ENCODE assay signal across 18 cellular contexts in the genomic region with DNA sequence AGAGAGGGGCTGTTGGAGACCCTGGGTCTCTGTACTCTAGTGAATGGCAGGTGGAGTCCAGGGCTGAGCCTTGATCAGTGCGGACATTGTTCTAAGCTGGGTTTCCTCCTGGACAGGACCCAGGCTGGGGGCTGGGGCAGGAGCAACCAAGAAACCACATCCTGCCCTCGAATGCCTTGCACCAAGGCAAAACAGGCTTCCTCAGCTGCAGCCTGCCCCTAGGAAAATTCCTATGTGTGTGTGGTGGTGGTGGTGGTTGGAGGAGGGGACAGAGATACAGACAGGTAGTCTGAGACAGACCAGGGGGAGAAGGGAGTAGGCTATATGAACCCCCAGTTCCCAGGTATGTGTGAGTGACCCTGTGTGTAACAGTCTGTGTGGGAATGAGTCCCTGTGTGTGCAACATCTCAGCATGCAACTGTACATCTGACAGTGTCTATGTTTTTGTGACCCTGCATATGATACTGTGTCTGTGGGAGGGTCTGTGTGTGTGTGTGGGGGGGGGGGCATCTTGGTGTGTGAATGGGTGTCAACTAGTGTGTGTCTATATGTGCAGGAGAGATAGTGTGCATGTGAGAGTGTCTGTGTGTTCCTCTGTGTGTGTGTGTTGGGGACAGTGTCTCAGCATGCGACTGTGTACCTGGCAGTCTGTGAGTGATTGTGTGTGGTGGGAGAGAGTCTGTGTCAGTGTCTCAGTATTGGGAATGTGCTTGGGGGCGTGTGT. TPM values are rescaled to one million over a fixed set of nuclear protein-coding genes. Genes with fewer than 3 reads are reported as not detected.
A peak's percentile ranks its signal among the peaks of the same experiment; 100 is the strongest.
DNase-seq lines count a peak whose midpoint lies in the region; ATAC-seq and TF ChIP-seq lines count a peak whose summit lies in the region.
"Had no signal": no experiment of that assay in that cellular context is flagged by ENCODE, and none has a peak within 500 bp of the region (broad histone marks: within the 10 kb centered on the region; RNA-seq: fewer than 3 reads in every experiment).

No MANE protein-coding gene starts in this region.

- H3K9me3 Mint-ChIP-seq in activated naive CD8-positive, alpha-beta T cell treated with anti-CD3 and anti-CD28 coated beads, Interleukin-2, amount 10 ng/mL, durations not matched to agents 7 days and 5 days: no peaks in the 10 kb centered on the region
- H3K9me3 Mint-ChIP-seq in natural killer cell: no peaks in the 10 kb centered on the region
- H3K9me3 Mint-ChIP-seq: CD4-positive, alpha-beta memory T cell; nephron progenitor cell had no signal

- H3K27me3 Mint-ChIP-seq in activated naive CD8-positive, alpha-beta T cell treated with anti-CD3 and anti-CD28 coated beads, Interleukin-2, amount 10 ng/mL, durations not matched to agents 7 days and 5 days: peaks cover 46% of the 10 kb centered on the region
- peaks cover 0 to 5% of the 10 kb centered on the region in 2 donors for H3K27me3 Mint-ChIP-seq in natural killer cell (ENCODE audit: low read depth in 2 of 2)

- POLR2A ChIA-PET in activated naive CD8-positive, alpha-beta T cell treated with anti-CD3 and anti-CD28 coated beads, Interleukin-2, amount 10 ng/mL, durations not matched to agents 7 days and 5 days (lab: Charles Lee): no interaction called here

- TF ChIP-seq CTCF in natural killer cell (IDR thresholded peaks at IDR 0.05): no peak

- H3K4me3 ChIP-seq in Jurkat, Clone E6-1 (ENCODE audit: low read length): no peak overlapping the region
- H3K4me3 ChIP-seq: SJCRH30 had no signal

- H3K4me3 Mint-ChIP-seq in activated naive CD8-positive, alpha-beta T cell treated with anti-CD3 and anti-CD28 coated beads, Interleukin-2, amount 10 ng/mL, durations not matched to agents 7 days and 5 days: no peak overlapping the region
- H3K4me3 Mint-ChIP-seq in natural killer cell: peak overlapping the region; percentile 81
- H3K4me3 Mint-ChIP-seq: nephron progenitor cell had no signal

- intact Hi-C loops in natural killer cell (cut with micrococcal nuclease): no loop called here

- H3K4me1 Mint-ChIP-seq in activated naive CD8-positive, alpha-beta T cell treated with anti-CD3 and anti-CD28 coated beads, Interleukin-2, amount 10 ng/mL, durations not matched to agents 7 days and 5 days: peaks cover 13% of the 10 kb centered on the region
- peaks cover 47 to 51% of the 10 kb centered on the region in 2 donors for H3K4me1 Mint-ChIP-seq in natural killer cell

- H3K36me3 Mint-ChIP-seq in activated naive CD8-positive, alpha-beta T cell treated with anti-CD3 and anti-CD28 coated beads, Interleukin-2, amount 10 ng/mL, durations not matched to agents 7 days and 5 days: no peaks in the 10 kb centered on the region
- no peaks in the 10 kb centered on the region for H3K36me3 Mint-ChIP-seq in natural killer cell
- H3K36me3 Mint-ChIP-seq: CD4-positive, alpha-beta memory T cell had no signal

- peak; percentile 65 for DNase-seq in Daoy (ENCODE audit: low read depth)
- DNase-seq in Jurkat, Clone E6-1 (ENCODE audit: low read depth, low spot score): peak; percentile 7
- DNase-seq in activated naive CD8-positive, alpha-beta T cell treated with anti-CD3 and anti-CD28 coated beads, Interleukin-2, amount 10 ng/mL, durations not matched to agents 7 days and 5 days: peak; percentile 39
- no peak for DNase-seq in natural killer cell
- DNase-seq in ecto neural progenitor cell (ENCODE audit: low spot score): no peak
- DNase-seq in NCI-H2107 (lab: John Stamatoyannopoulos, UW): no peak
- no peak for DNase-seq in NCI-H1092 treated with DMSO at 0.1 percent for 48 hours (lab: John Stamatoyannopoulos, UW)
- DNase-seq: activated CD4-positive, alpha-beta T cell treated with anti-CD3 and anti-CD28 coated beads, Interleukin-2, amount 50 U/mL, for 1 hour; amygdala; CD4-positive, alpha-beta memory T cell; HCEC 1CT; NCI-H2171 treated with DMSO at 0.1 percent for 48 hours; nephron progenitor cell; stimulated activated CD4-positive, alpha-beta T cell treated with anti-CD3 and anti-CD28 coated beads, Interleukin-15, amount 100 ng/mL, for 24 hours; T1000 had no signal

- H3K27ac Mint-ChIP-seq in activated naive CD8-positive, alpha-beta T cell treated with anti-CD3 and anti-CD28 coated beads, Interleukin-2, amount 10 ng/mL, durations not matched to agents 7 days and 5 days: peak overlapping the region; percentile 75
- peak overlapping the region; percentile 83 to 87 for H3K27ac Mint-ChIP-seq in natural killer cell
- H3K27ac Mint-ChIP-seq: nephron progenitor cell had no signal

- peak; percentile 20 for ATAC-seq in activated naive CD8-positive, alpha-beta T cell treated with anti-CD3 and anti-CD28 coated beads, Interleukin-2, amount 10 ng/mL, durations not matched to agents 7 days and 5 days (ENCODE audit: low read depth)
- peak in 2 of 3 donors; percentile 8 to 11 for ATAC-seq in natural killer cell

RNA-seq across cellular contexts. Expression of a gene that starts 3.0 kb away (rescaled TPM):
- total RNA-seq in Daoy (2014; rRNA removed; shearing (Covaris generic)): not detected in 2 replicates
- not detected for polyA plus RNA-seq in Jurkat, Clone E6-1 (2012; ENCODE audit: insufficient read depth, insufficient read length)
- total RNA-seq in activated naive CD8-positive, alpha-beta T cell treated with anti-CD3 and anti-CD28 coated beads, Interleukin-2, amount 10 ng/mL, durations not matched to agents 7 days and 5 days: not detected
- 1 to 10 TPM; 2.2 to 6.5 (median 3.0) TPM for total RNA-seq in natural killer cell
- total RNA-seq: CD4-positive, alpha-beta memory T cell; chondrocyte; lung microvascular endothelial cell; SJCRH30 had no signal
- polyA plus RNA-seq: CD4-positive, alpha-beta memory T cell had no signal

Comparison
In these comparisons a context has a peak if more than half of its experiments do, and no peak if none do; other contexts are left out.
1. DNase-seq: peak in Daoy (single experiment), Jurkat, Clone E6-1 (single experiment) and activated naive CD8-positive, alpha-beta T cell treated with anti-CD3 and anti-CD28 coated beads, Interleukin-2, amount 10 ng/mL, durations not matched to agents 7 days and 5 days (single experiment); none in natural killer cell (single experiment), ecto neural progenitor cell (single experiment), NCI-H2107 (single experiment) and NCI-H1092 treated with DMSO at 0.1 percent for 48 hours (single experiment).